Comparison of ENCODE assay signal across 7 cellular contexts in genomic region chr21:41953249-41953830, GRCh38. TPM values are rescaled to one million over a fixed set of nuclear protein-coding genes. Genes with fewer than 3 reads are reported as not detected.
DNase-seq lines count a peak whose midpoint lies in the region; ATAC-seq and TF ChIP-seq lines count a peak whose summit lies in the region.

No MANE protein-coding gene starts in this region.

- H3K9ac ChIP-seq in liver (ENCODE audit: low read depth in 1 of 2, low read length in 2 of 2), result peak overlapping the region in 1 of 2 donors; percentile 6

- in situ Hi-C loops in brain microvascular endothelial cell (cut with HindIII; ENCODE audit: low pct_ligation_motif_present, low sequenced_read_pairs), result no loop called here

- TF ChIP-seq CTCF in brain microvascular endothelial cell (IDR thresholded peaks at IDR 0.05; ENCODE audit: low read depth, low read length, missing control alignments), result no peak
- no peak for TF ChIP-seq CTCF in liver (IDR thresholded peaks at IDR 0.05; ENCODE audit: low read depth, low read length, missing input control)
- TF ChIP-seq CTCF in thyroid gland (IDR thresholded peaks at IDR 0.05), result no peak

- no peak for TF ChIP-seq RAD21 in liver (IDR thresholded peaks at IDR 0.05)

- H3K36me3 ChIP-seq in brain microvascular endothelial cell (replicated peaks), result no peaks in the 10 kb centered on the region
- no peaks in the 10 kb centered on the region for H3K36me3 ChIP-seq in liver (ENCODE audit: control insufficient read depth in 4 of 4, insufficient read depth in 3 of 4, low read depth in 1 of 4, low read length in 3 of 4)
- no peaks in the 10 kb centered on the region for H3K36me3 ChIP-seq in thyroid gland

- TF ChIP-seq POLR2A in thyroid gland (IDR thresholded peaks at IDR 0.05), result no peak

- 2% methylated on average over 67 of the region's 67 CpGs for WGBS in liver
- WGBS in thyroid gland, 2 donors, result 0 to 1% methylated on average over 14 to 20 of the region's 67 CpGs

- H3K4me3 ChIP-seq in brain microvascular endothelial cell (ENCODE audit: low read depth, low read length), result peak overlapping the region; percentile 67
- peak overlapping the region; percentile 14 to 80 (median 63) for H3K4me3 ChIP-seq in liver (ENCODE audit: low read depth in 1 of 3, low read length in 3 of 3)
- H3K4me3 ChIP-seq in thyroid gland (replicated peaks in 1 of 3), result peak overlapping the region; percentile 43 to 82 (median 60)

- H3K4me1 ChIP-seq in liver (ENCODE audit: control insufficient read depth in 4 of 4, insufficient read depth in 4 of 4, low read length in 3 of 4) (peaks cover 6 to 12% (median 11%) of the 10 kb centered on the region in 4 donors), thyroid gland (peaks cover 14 to 30% of the 10 kb centered on the region in 2 donors)

- intact Hi-C loops in thyroid gland (cut with DNase I), result no loop called here

- H3K27ac ChIP-seq in brain microvascular endothelial cell (peak overlapping the region; percentile 30), liver (ENCODE audit: low read depth in 1 of 2, low read length in 2 of 2) (peak overlapping the region; percentile 19 to 60), thyroid gland (peak overlapping the region in 2 of 3 donors; percentile 15 to 41)

- H3K9me3 ChIP-seq in liver (ENCODE audit: control insufficient read depth in 4 of 4, low read length in 3 of 4), result no peaks in the 10 kb centered on the region
- no peaks in the 10 kb centered on the region for H3K9me3 ChIP-seq in thyroid gland

- DNase-seq in brain microvascular endothelial cell (no peak), thyroid gland (peak; percentile 31 to 33), KG1 (lab: John Stamatoyannopoulos, UW) (no peak)

- H3K27me3 ChIP-seq in brain microvascular endothelial cell (replicated peaks) (no peaks in the 10 kb centered on the region), liver (ENCODE audit: control insufficient read depth in 4 of 4, insufficient read depth in 4 of 4, low read length in 3 of 4) (no peaks in the 10 kb centered on the region), thyroid gland (no peaks in the 10 kb centered on the region)

- ATAC-seq in GM18907 (IDR thresholded peaks at IDR 0.05; ENCODE audit: unreplicated experiment) (peak; percentile 28), HG03108 (IDR thresholded peaks at IDR 0.05; ENCODE audit: unreplicated experiment) (peak; percentile 23), GM18861 (IDR thresholded peaks at IDR 0.05; ENCODE audit: unreplicated experiment) (no peak)

TF ChIP-seq in liver, 16 proteins besides CTCF, POLR2A, EP300 and RAD21:
- TF ChIP-seq YY1 (IDR thresholded peaks at IDR 0.05), result no peak
- TF ChIP-seq FOXA2 (IDR thresholded peaks at IDR 0.05), result no peak
- no peak for TF ChIP-seq ATF3 (IDR thresholded peaks at IDR 0.05)
- no peak for TF ChIP-seq FOXA1 (IDR thresholded peaks at IDR 0.05)
- TF ChIP-seq EGR1 (IDR thresholded peaks at IDR 0.05; ENCODE audit: low read depth in 2 of 2), result no peak
- TF ChIP-seq NR2F2 (IDR thresholded peaks at IDR 0.05), result no peak
- TF ChIP-seq MAX (IDR thresholded peaks at IDR 0.05), result no peak
- no peak for TF ChIP-seq TAF1 (conservative IDR thresholded peaks at IDR 0.05)
- TF ChIP-seq RXRA (IDR thresholded peaks at IDR 0.05), result no peak
- TF ChIP-seq REST (IDR thresholded peaks at IDR 0.05), result no peak
- no peak for TF ChIP-seq SP1 (IDR thresholded peaks at IDR 0.05)
- no peak for TF ChIP-seq GABPA (IDR thresholded peaks at IDR 0.05 in 1 of 2, conservative IDR thresholded peaks at IDR 0.05 in 1 of 2)
- no peak for TF ChIP-seq JUND (IDR thresholded peaks at IDR 0.05)
- no peak for TF ChIP-seq HNF4G (IDR thresholded peaks at IDR 0.05)
- TF ChIP-seq HNF4A (conservative IDR thresholded peaks at IDR 0.05), result no peak
- no peak for TF ChIP-seq ZBTB33 (IDR thresholded peaks at IDR 0.05)
TF ChIP-seq in liver: peak in this region for 0.

RNA-seq across cellular contexts. Expression of gene C2CD2, which starts 0.5 kb away (rescaled TPM):
- total RNA-seq in liver (10 to 100 TPM in 1 of 2 donors, 1 to 10 TPM in 1; 6.7 to 17.9 TPM), thyroid gland (10 to 100 TPM; 12.7 to 22.7 (median 20.0) TPM)
- 1 to 10 TPM; 2.9 to 5.2 TPM for polyA plus RNA-seq in liver

RNA-seq across cellular contexts. Expression of gene ZBTB21, which starts 56.8 kb away (rescaled TPM):
- total RNA-seq in liver, result 10 to 100 TPM in 1 of 2 donors, 1 to 10 TPM in 1; 3.1 to 14.1 TPM
- polyA plus RNA-seq in liver, result 1 to 10 TPM; 3.5 to 4.6 TPM
- 10 to 100 TPM; 16.3 to 33.5 (median 18.6) TPM for total RNA-seq in thyroid gland

Comparison
In these comparisons a context has a peak if more than half of its experiments do, and no peak if none do; other contexts are left out.
1. DNase-seq: peak in thyroid gland (2 of 2); none in brain microvascular endothelial cell (single experiment) and KG1 (single experiment).
2. Peak in every context shown above with its lines, with median percentiles within 50 percentile points of each other: H3K27ac ChIP-seq and H3K4me3 ChIP-seq.